ENCODE assay signal across 18 cellular contexts in genomic region chr1:207747627-207748492, GRCh38. TPM values are rescaled to one million over a fixed set of nuclear protein-coding genes. Genes with fewer than 3 reads are reported as not detected.
A peak's percentile ranks its signal among the peaks of the same experiment; 100 is the strongest.
DNase-seq lines count a peak whose midpoint lies in the region; ATAC-seq, FAIRE-seq and TF ChIP-seq lines count a peak whose summit lies in the region.
"Had no signal": no experiment of that assay in that cellular context is flagged by ENCODE, and none has a peak within 500 bp of the region (broad histone marks: within the 10 kb centered on the region; RNA-seq: fewer than 3 reads in every experiment).

No MANE protein-coding gene starts in this region.

- FAIRE-seq in H1 (lab: Jason Lieb, UNC), result no peak
- FAIRE-seq: A204.1, frontal cortex had no signal

- H2BK15ac ChIP-seq in H1 (ENCODE audit: low read length), result no peak overlapping the region

- H2AK5ac ChIP-seq in H1 (ENCODE audit: low read depth, low read length), result no peak overlapping the region

- no peak overlapping the region for H3K9ac ChIP-seq in H1 (replicated peaks in 1 of 4; ENCODE audit: extremely low read depth in 1 of 4, low read depth in 3 of 4, low read length in 3 of 4)

- H3K9me3 ChIP-seq in right cardiac atrium (ENCODE audit: control insufficient read depth, low read length) (no peaks in the 10 kb centered on the region), heart right ventricle (no peaks in the 10 kb centered on the region), H1 (ENCODE audit: insufficient read depth in 2 of 2, low read depth in 1 of 2, low read length in 1 of 2) (no peaks in the 10 kb centered on the region), upper lobe of right lung (no peaks in the 10 kb centered on the region)
- H3K9me3 ChIP-seq: SJSA1, vagina had no signal

- H2BK5ac ChIP-seq in H1 (ENCODE audit: low read depth, low read length), result no peak overlapping the region

- H2BK12ac ChIP-seq in H1 (ENCODE audit: low read depth, low read length), result no peak overlapping the region

- H3K27me3 ChIP-seq in right cardiac atrium (ENCODE audit: control insufficient read depth, insufficient read depth) (no peaks in the 10 kb centered on the region), heart right ventricle (no peaks in the 10 kb centered on the region), H1 (replicated peaks in 1 of 4; ENCODE audit: control insufficient read depth in 3 of 4, extremely low read depth in 1 of 4, insufficient read depth in 3 of 4, low read length in 3 of 4) (no peaks in the 10 kb centered on the region), upper lobe of right lung (no peaks in the 10 kb centered on the region)
- H3K27me3 ChIP-seq: SJSA1, vagina had no signal

- no peak overlapping the region for H3K23ac ChIP-seq in H1 (ENCODE audit: insufficient read length)

- no peak overlapping the region for H4K5ac ChIP-seq in H1 (ENCODE audit: insufficient read length, low read depth, low read length)

- H3K4ac ChIP-seq in H1 (replicated peaks; ENCODE audit: insufficient read length, low read depth, low read length), result no peak overlapping the region

- no peaks in the 10 kb centered on the region for H3K79me1 ChIP-seq in H1 (ENCODE audit: low read depth, low read length)

- no peak overlapping the region for H4K8ac ChIP-seq in H1 (ENCODE audit: extremely low read depth, insufficient read depth, low read length)

- 87% methylated on average over 15 of the region's 15 CpGs for WGBS in right cardiac atrium
- WGBS in heart right ventricle, 2 donors, result 88 to 92% methylated on average over 15 of the region's 15 CpGs
- WGBS in H1 (ENCODE audit: extremely low coverage in 1 of 2, insufficient coverage in 1 of 2, insufficient read length in 1 of 2, insufficient replicate concordance in 2 of 2, low coverage in 1 of 2, low lambda C conversion rate in 2 of 2, missing lambda C conversion rate in 1 of 2), 2 experiments, result 84% methylated on average over 15 of the region's 15 CpGs; no CpG with 5 or more reads in 1 of the 2 experiments

- no peak overlapping the region for H4K91ac ChIP-seq in H1 (replicated peaks; ENCODE audit: insufficient read length, low read length)

- H3K27ac ChIP-seq in right cardiac atrium (ENCODE audit: low read length) (peak overlapping the region; percentile 21), heart right ventricle (no peak overlapping the region), H1 (ENCODE audit: low read depth, low read length) (no peak overlapping the region), upper lobe of right lung (peak overlapping the region; percentile 1)
- H3K27ac ChIP-seq: C4-2B, SJSA1, vagina had no signal

- no peak overlapping the region for H3K18ac ChIP-seq in H1 (ENCODE audit: extremely low read depth, low read length)

- no peak overlapping the region for H3K14ac ChIP-seq in H1 (ENCODE audit: insufficient read length)

- H3K4me1 ChIP-seq in right cardiac atrium (ENCODE audit: control insufficient read depth, insufficient read depth, low read length), result no peaks in the 10 kb centered on the region
- peaks cover 0 to 35% (median 32%) of the 10 kb centered on the region in 9 donors for H3K4me1 ChIP-seq in heart right ventricle
- H3K4me1 ChIP-seq in H1 (replicated peaks in 1 of 4; ENCODE audit: control insufficient read depth in 3 of 4, insufficient read depth in 4 of 4, low read length in 3 of 4), result peaks cover 0 to 12% (median 10%) of the 10 kb centered on the region in 4 experiments
- H3K4me1 ChIP-seq in upper lobe of right lung, result peaks cover 24% of the 10 kb centered on the region

- H3K4me2 ChIP-seq in H1 (ENCODE audit: insufficient read depth in 1 of 2, low read depth in 2 of 2, low read length in 2 of 2), result peak overlapping the region in 1 of 2 experiments; percentile 20; a peak in 1 of 4 replicates

- H2BK120ac ChIP-seq in H1 (replicated peaks; ENCODE audit: low read depth, low read length), result no peak overlapping the region

- H3K36me3 ChIP-seq in heart right ventricle (no peaks in the 10 kb centered on the region), H1 (ENCODE audit: control insufficient read depth in 2 of 4, insufficient read depth in 4 of 4, low read length in 3 of 4) (no peaks in the 10 kb centered on the region), upper lobe of right lung (no peaks in the 10 kb centered on the region)
- H3K36me3 ChIP-seq: SJSA1, vagina had no signal

- H3K4me3 ChIP-seq in right cardiac atrium (ENCODE audit: low read length) (no peak overlapping the region), heart right ventricle (no peak overlapping the region), H1 (ENCODE audit: extremely low read depth in 1 of 4, insufficient read depth in 2 of 4, low read depth in 3 of 4, low read length in 4 of 4) (no peak overlapping the region), upper lobe of right lung (no peak overlapping the region)
- H3K4me3 ChIP-seq: SJSA1, vagina had no signal

- DNase-seq in right cardiac atrium (no peak), heart right ventricle (no peak), NCI-H510A (lab: John Stamatoyannopoulos, UW) (peak; percentile 58), H1 (ENCODE audit: low read depth in 1 of 2, low spot score in 2 of 2) (peak in 1 of 2 experiments; percentile 51), upper lobe of right lung (no peak), SIG-M5 treated with dmso at 0.1 percent for 504 hours (lab: John Stamatoyannopoulos, UW; ENCODE audit: unreplicated experiment) (no peak)
- DNase-seq: activated CD4-positive, alpha-beta memory T cell treated with anti-CD3 and anti-CD28 coated beads, Interleukin-2, amount 10 ng/mL, durations not matched to agents 7 days and 5 days; amygdala; caudate nucleus; erythroblast; T-helper 17 cell had no signal

- CTCF ChIA-PET in H1 (lab: Charles Lee; ENCODE audit: partially characterized antibody), result interaction anchor here (1.1 to 1.3 kb wide), 2 partner anchors 85 to 152 kb away, joined by 3 read pairs; no protein-coding TSS in a partner anchor

- H3K79me2 ChIP-seq in H1 (ENCODE audit: control insufficient read depth in 1 of 2, insufficient read depth in 2 of 2, low read length in 2 of 2), result peaks cover 8 to 23% of the 10 kb centered on the region in 2 experiments

- TF ChIP-seq CTCF in heart right ventricle (IDR thresholded peaks at IDR 0.05) (no peak), H1 (IDR thresholded peaks at IDR 0.05; ENCODE audit: control extremely low read depth in 1 of 3, insufficient read depth in 1 of 3, low read depth in 1 of 3, low read length in 3 of 3) (no peak), upper lobe of right lung (IDR thresholded peaks at IDR 0.05) (no peak)

- 0 out of 2 replicates have a peak, but pooled peaks cover 2% of the 10 kb centered on the region for H3K23me2 ChIP-seq in H1 (ENCODE audit: low read depth, low read length)

- no peak overlapping the region for H2AFZ ChIP-seq in H1 (ENCODE audit: low read length)

- TF ChIP-seq RAD21 in H1 (IDR thresholded peaks at IDR 0.05 in 1 of 2, conservative IDR thresholded peaks at IDR 0.05 in 1 of 2; ENCODE audit: low read depth in 2 of 2, low read length in 2 of 2), result no peak

- peaks cover 0 to under 1% of the 10 kb centered on the region in 2 experiments for H4K20me1 ChIP-seq in H1 (replicated peaks in 1 of 2; ENCODE audit: control insufficient read depth in 1 of 2, insufficient read depth in 2 of 2, low read length in 2 of 2)

- H3K56ac ChIP-seq in H1 (replicated peaks; ENCODE audit: insufficient read length, low read depth, low read length), result no peak overlapping the region

- H2BK20ac ChIP-seq in H1 (ENCODE audit: low read length), result no peak overlapping the region

- no peak for TF ChIP-seq EP300 in H1 (IDR thresholded peaks at IDR 0.05; ENCODE audit: borderline replicate concordance in 1 of 2, low read depth in 2 of 2, low read length in 2 of 2)

- no peak for TF ChIP-seq POLR2A in H1 (IDR thresholded peaks at IDR 0.05; ENCODE audit: control extremely low read depth in 1 of 2, low read depth in 2 of 2, low read length in 2 of 2)

- no peak for ATAC-seq in right cardiac atrium
- no peak for ATAC-seq in heart right ventricle
- ATAC-seq in upper lobe of right lung, result no peak
- no peak for ATAC-seq in GM18907 (IDR thresholded peaks at IDR 0.05; ENCODE audit: unreplicated experiment)
- no peak for ATAC-seq in HG02610 (IDR thresholded peaks at IDR 0.05; ENCODE audit: unreplicated experiment)
- ATAC-seq: T-helper 17 cell had no signal

- intact Hi-C loops in right cardiac atrium (cut with DNase I), result no loop called here
- intact Hi-C loops in heart right ventricle (cut with DNase I), result no loop called here
- intact Hi-C loops in upper lobe of right lung (cut with DNase I), result no loop called here

- POLR2A ChIA-PET in H1 (lab: Charles Lee; ENCODE audit: partially characterized antibody), result interaction anchor here (0.8 to 1.0 kb wide), 2 partner anchors 8 to 49 kb away, joined by 3 read pairs; no protein-coding TSS in a partner anchor

TF ChIP-seq in H1, 55 proteins besides CTCF, POLR2A, EP300 and RAD21 (continues in another document):
- TF ChIP-seq USF2 (IDR thresholded peaks at IDR 0.05; ENCODE audit: low read length) (no peak), MAX (IDR thresholded peaks at IDR 0.05) (peak; percentile 80)

RNA-seq across cellular contexts. Expression of gene CD46, which starts 4.0 kb away (rescaled TPM):
- total RNA-seq in right cardiac atrium (10 to 100 TPM; 81.7 to 94.2 (median 86.4) TPM), heart right ventricle (100 to 1,000 TPM in 4 of 10 donors, 10 to 100 TPM in 6; 84.0 to 114 (median 97.0) TPM), upper lobe of right lung (335 TPM)
- polyA plus RNA-seq in right cardiac atrium (56.3 TPM), heart right ventricle (10 to 100 TPM; 44.0 to 69.2 TPM), H1 (2011; rRNA removed) (46.4 and 60.9 TPM in 2 replicates)
- 112 and 113 TPM in 2 replicates for total RNA-seq in H1 (2021; fragmentation: NEBNext Ultra II Directional; extraction: Animal tissue kit (Norgen Biotek cat#: 25700))
- 87.4 TPM for polyA plus RNA-seq in H1 (2011; cell fraction: cytosol; rRNA removed)
- 126 TPM for polyA plus RNA-seq in H1 (2011; cell fraction: nucleus; rRNA removed)
- 42.2 to 80.1 TPM (median 52.6 TPM) in 4 replicates for polyA plus RNA-seq in H1 (2012, experiment 1 of 2)
- polyA plus RNA-seq in H1 (2012, experiment 2 of 2), result 7.2 TPM
- 179 TPM for polyA plus RNA-seq in H1 (2013, experiment 1 of 2)
- polyA plus RNA-seq in H1 (2013, experiment 2 of 2), result 148 TPM
- 44.9 and 82.5 TPM in 2 replicates for polyA minus RNA-seq in H1 (2011; rRNA and poly(A)+ RNA removed)
- 47.3 TPM for polyA minus RNA-seq in H1 (2011; cell fraction: cytosol; rRNA and poly(A)+ RNA removed)
- polyA minus RNA-seq in H1 (2011; cell fraction: nucleus; rRNA and poly(A)+ RNA removed), result 133 TPM

Comparison
In these comparisons a context has a peak if more than half of its experiments do, and no peak if none do; other contexts are left out.
1. H3K27ac ChIP-seq: peak in right cardiac atrium (single experiment) and upper lobe of right lung (single experiment); none in heart right ventricle (0 of 10) and H1 (single experiment).